Comparison of ENCODE assay signal across 8 cellular contexts in the genomic region with DNA sequence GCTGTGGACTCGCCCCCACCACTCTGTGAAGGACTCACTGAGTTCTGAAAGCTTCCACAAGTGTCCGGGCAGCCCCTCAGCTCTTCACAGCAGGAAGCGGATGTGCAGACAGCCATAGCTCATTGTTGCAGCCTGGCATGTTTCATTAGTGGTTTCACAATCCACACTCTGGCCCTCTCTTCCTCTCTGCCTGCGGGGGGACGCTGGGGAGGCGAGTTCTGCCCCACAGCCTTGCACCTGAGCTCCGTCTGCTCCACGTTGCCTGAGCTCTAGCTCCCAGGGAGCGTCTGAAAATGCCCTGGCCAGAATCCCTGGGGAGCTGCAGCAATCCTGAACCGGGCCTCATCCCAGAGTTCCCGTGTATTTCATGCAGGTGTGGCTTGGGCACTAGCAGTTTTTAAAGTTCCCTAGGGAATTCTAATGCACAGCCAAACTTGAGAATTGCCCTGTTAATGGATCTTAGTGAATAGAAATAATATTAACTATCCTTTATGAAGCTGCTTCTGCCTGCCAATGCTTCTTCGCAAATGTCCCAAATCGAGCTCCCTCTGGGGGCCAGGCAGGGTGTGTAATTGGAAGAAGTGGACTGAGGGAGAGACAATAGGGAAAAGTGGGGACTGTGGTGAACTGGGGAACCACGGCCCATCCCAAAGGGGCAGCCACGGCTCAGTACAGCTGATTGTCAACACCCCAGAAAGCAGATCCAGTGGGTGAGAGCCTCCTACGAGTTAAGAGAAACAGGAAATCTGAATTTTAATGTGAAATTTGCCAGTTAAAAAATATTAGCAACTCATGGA. TPM values are rescaled to one million over a fixed set of nuclear protein-coding genes. Genes with fewer than 3 reads are reported as not detected.
A peak's percentile ranks its signal among the peaks of the same experiment; 100 is the strongest.
DNase-seq lines count a peak whose midpoint lies in the region; ATAC-seq and TF ChIP-seq lines count a peak whose summit lies in the region.

No MANE protein-coding gene starts in this region.

- H3K27ac Mint-ChIP-seq in activated T-helper 17 cell treated with anti-CD3 and anti-CD28 coated beads, Interleukin-2, amount 50 U/mL, for 72 hours = peak overlapping the region; percentile 62
- H3K27ac Mint-ChIP-seq in memory B cell = peak overlapping the region; percentile 35

- no peaks in the 10 kb centered on the region for H3K9me3 Mint-ChIP-seq in activated T-helper 17 cell treated with anti-CD3 and anti-CD28 coated beads, Interleukin-2, amount 50 U/mL, for 72 hours
- no peaks in the 10 kb centered on the region for H3K9me3 Mint-ChIP-seq in memory B cell

- TF ChIP-seq POLR2A in GM10847 (IDR thresholded peaks at IDR 0.05; ENCODE audit: extremely low read depth, insufficient read length) = peak; percentile 16

- no peaks in the 10 kb centered on the region for H3K27me3 Mint-ChIP-seq in activated T-helper 17 cell treated with anti-CD3 and anti-CD28 coated beads, Interleukin-2, amount 50 U/mL, for 72 hours
- H3K27me3 Mint-ChIP-seq in memory B cell = peaks cover 2% of the 10 kb centered on the region

- no peaks in the 10 kb centered on the region for H3K4me1 Mint-ChIP-seq in activated T-helper 17 cell treated with anti-CD3 and anti-CD28 coated beads, Interleukin-2, amount 50 U/mL, for 72 hours
- peaks cover 60% of the 10 kb centered on the region for H3K4me1 Mint-ChIP-seq in memory B cell

- H3K4me3 Mint-ChIP-seq in activated T-helper 17 cell treated with anti-CD3 and anti-CD28 coated beads, Interleukin-2, amount 50 U/mL, for 72 hours = peak overlapping the region; percentile 15
- H3K4me3 Mint-ChIP-seq in memory B cell = peak overlapping the region; percentile 60

- no peaks in the 10 kb centered on the region for H3K36me3 Mint-ChIP-seq in activated T-helper 17 cell treated with anti-CD3 and anti-CD28 coated beads, Interleukin-2, amount 50 U/mL, for 72 hours (ENCODE audit: low read depth)
- no peaks in the 10 kb centered on the region for H3K36me3 Mint-ChIP-seq in memory B cell

- ATAC-seq in GM19455 (IDR thresholded peaks at IDR 0.05; ENCODE audit: unreplicated experiment) = peak; percentile 62
- ATAC-seq in activated T-helper 17 cell treated with anti-CD3 and anti-CD28 coated beads, Interleukin-2, amount 50 U/mL, for 72 hours (replicated peaks) = peak; percentile 56
- ATAC-seq in memory B cell (ENCODE audit: low read depth) = peak; percentile 56

- DNase-seq in HT1080 (ENCODE audit: low read depth) (peak; percentile 33), memory B cell (ENCODE audit: low spot score in 2 of 2) (no peak), NCI-H2227 treated with DMSO at 0.1 percent for 48 hours (lab: John Stamatoyannopoulos, UW) (no peak), dedifferentiated amniotic fluid mesenchymal stem cell (ENCODE audit: extremely low spot score) (no peak), DMS114 treated with DMSO at 0.1 percent for 48 hours (lab: John Stamatoyannopoulos, UW; ENCODE audit: unreplicated experiment) (no peak)

RNA-seq across cellular contexts. Expression of gene CTCFL, which starts 51.5 kb away (rescaled TPM):
- total RNA-seq in HT1080 (2014; rRNA removed; shearing (Covaris generic)) = not detected in 2 replicates
- not detected in 2 replicates for polyA plus RNA-seq in HT1080 (2015; cell fraction: cytosol; rRNA removed)
- not detected in 2 replicates for polyA plus RNA-seq in HT1080 (2015; cell fraction: nucleus; rRNA removed)
- total RNA-seq in activated T-helper 17 cell treated with anti-CD3 and anti-CD28 coated beads, Interleukin-2, amount 50 U/mL, for 72 hours = not detected
